In genomic region chr3:15637131-15637951, GRCh38 we compare ENCODE assay signal across 11 cellular contexts. TPM values are rescaled to one million over a fixed set of nuclear protein-coding genes. Genes with fewer than 3 reads are reported as not detected.
A peak's percentile ranks its signal among the peaks of the same experiment; 100 is the strongest.
DNase-seq lines count a peak whose midpoint lies in the region; ATAC-seq and TF ChIP-seq lines count a peak whose summit lies in the region.
"Had no signal": no experiment of that assay in that cellular context is flagged by ENCODE, and none has a peak within 500 bp of the region (broad histone marks: within the 10 kb centered on the region; RNA-seq: fewer than 3 reads in every experiment).

No MANE protein-coding gene starts in this region.

- peak; percentile 3 for TF ChIP-seq CTCF in GM12864 (IDR thresholded peaks at IDR 0.05; ENCODE audit: low read depth, low read length, missing control alignments)
- no peak for TF ChIP-seq CTCF in activated CD8-positive, alpha-beta T cell treated with anti-CD3 and anti-CD28 coated beads for 36 hours (IDR thresholded peaks at IDR 0.05)
- TF ChIP-seq CTCF in nephron (IDR thresholded peaks at IDR 0.05; ENCODE audit: unreplicated experiment in 3 of 3), result no peak

- peaks cover 4% of the 10 kb centered on the region for H3K36me3 Mint-ChIP-seq in activated CD8-positive, alpha-beta T cell treated with anti-CD3 and anti-CD28 coated beads for 36 hours (ENCODE audit: low read depth)
- H3K36me3 Mint-ChIP-seq in nephron (ENCODE audit: low read depth), result peaks cover 8% of the 10 kb centered on the region

- H3K4me3 ChIP-seq in GM12864 (ENCODE audit: low read depth, low read length), result no peak overlapping the region

- H3K27me3 Mint-ChIP-seq in activated CD8-positive, alpha-beta T cell treated with anti-CD3 and anti-CD28 coated beads for 36 hours, result no peaks in the 10 kb centered on the region
- H3K27me3 Mint-ChIP-seq in nephron (ENCODE audit: low read depth), result peaks cover 6% of the 10 kb centered on the region

- ATAC-seq in HG02610 (IDR thresholded peaks at IDR 0.05; ENCODE audit: unreplicated experiment), result peak; percentile 37
- ATAC-seq in activated CD8-positive, alpha-beta T cell treated with anti-CD3 and anti-CD28 coated beads for 36 hours, result peak; percentile 55

- H3K9me3 Mint-ChIP-seq in activated CD8-positive, alpha-beta T cell treated with anti-CD3 and anti-CD28 coated beads for 36 hours, result no peaks in the 10 kb centered on the region
- H3K9me3 Mint-ChIP-seq in nephron, result no peaks in the 10 kb centered on the region

- POLR2A ChIA-PET in activated CD8-positive, alpha-beta T cell treated with anti-CD3 and anti-CD28 coated beads for 36 hours (lab: Charles Lee), result no interaction called here

- peaks cover 61% of the 10 kb centered on the region for H3K4me1 Mint-ChIP-seq in activated CD8-positive, alpha-beta T cell treated with anti-CD3 and anti-CD28 coated beads for 36 hours (ENCODE audit: low read depth)
- peaks cover 60% of the 10 kb centered on the region for H3K4me1 Mint-ChIP-seq in nephron

- DNase-seq in GM12864 (ENCODE audit: low read depth) (no peak), glomerular visceral epithelial cell (ENCODE audit: extremely low spot score) (no peak), NCI-H128 (lab: John Stamatoyannopoulos, UW; ENCODE audit: unreplicated experiment) (no peak), DMS 273 treated with DMSO at 0.1 percent for 48 hours (lab: John Stamatoyannopoulos, UW) (no peak), HPDE6-E6E7 (ENCODE audit: extremely low spot score) (no peak)
- DNase-seq in activated CD8-positive, alpha-beta T cell treated with anti-CD3 and anti-CD28 coated beads for 36 hours, result peak; percentile 65
- DNase-seq: effector memory CD4-positive, alpha-beta T cell; mammary epithelial cell; NCI-H446 had no signal

- intact Hi-C loops in activated CD8-positive, alpha-beta T cell treated with anti-CD3 and anti-CD28 coated beads for 36 hours (cut with micrococcal nuclease), result loop anchor here (5.0 kb wide), 1 partner anchor 160 kb away; the partner anchor contains the start of gene ANKRD28

- H3K27ac Mint-ChIP-seq in activated CD8-positive, alpha-beta T cell treated with anti-CD3 and anti-CD28 coated beads for 36 hours, result peak overlapping the region; percentile 72
- H3K27ac Mint-ChIP-seq in nephron, result peak overlapping the region; percentile 13 to 64 (median 38)

- CTCF ChIA-PET in activated CD8-positive, alpha-beta T cell treated with anti-CD3 and anti-CD28 coated beads for 36 hours (lab: Charles Lee), result interaction anchor here (1.3 to 2.4 kb wide), 2 partner anchors 9 to 175 kb away, joined by 3 to 9 read pairs; no protein-coding TSS in a partner anchor

- no peak overlapping the region for H3K4me3 Mint-ChIP-seq in activated CD8-positive, alpha-beta T cell treated with anti-CD3 and anti-CD28 coated beads for 36 hours
- peak overlapping the region in 1 of 3 experiments; percentile 41 for H3K4me3 Mint-ChIP-seq in nephron

RNA-seq across cellular contexts. Expression of gene BTD, which starts 35.8 kb away (rescaled TPM):
- total RNA-seq in activated CD8-positive, alpha-beta T cell treated with anti-CD3 and anti-CD28 coated beads for 36 hours, result 1 to 10 TPM; 3.8 to 4.0 TPM

RNA-seq across cellular contexts. Expression of gene HACL1, which starts 36.0 kb away (rescaled TPM):
- 10 to 100 TPM; 23.6 to 32.0 TPM for total RNA-seq in activated CD8-positive, alpha-beta T cell treated with anti-CD3 and anti-CD28 coated beads for 36 hours
